ENCODE assay signal across 9 cellular contexts in the genomic region with DNA sequence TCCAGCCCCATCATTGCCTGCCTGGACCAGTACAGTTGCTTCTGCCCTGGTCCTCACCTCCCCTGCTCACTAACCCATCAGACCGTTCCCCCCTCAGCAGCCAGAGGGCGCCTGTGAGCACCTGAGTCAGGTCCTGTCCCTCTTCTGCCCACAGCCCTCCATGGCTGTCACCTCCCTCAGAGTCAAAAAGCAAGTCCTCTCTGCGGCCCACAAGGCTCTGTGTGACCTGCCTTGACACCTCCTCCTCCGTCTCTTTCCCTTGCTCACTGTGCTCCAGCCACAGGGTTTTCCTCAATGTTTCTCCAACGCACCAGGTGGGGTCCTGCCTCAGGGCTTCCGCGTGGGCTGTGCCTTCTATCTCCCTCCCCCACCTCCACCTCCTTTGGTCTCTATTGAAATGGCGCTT. TPM values are rescaled to one million over a fixed set of nuclear protein-coding genes. Genes with fewer than 3 reads are reported as not detected.
A peak's percentile ranks its signal among the peaks of the same experiment; 100 is the strongest.
DNase-seq lines count a peak whose midpoint lies in the region; ATAC-seq and TF ChIP-seq lines count a peak whose summit lies in the region.
"Had no signal": no experiment of that assay in that cellular context is flagged by ENCODE, and none has a peak within 500 bp of the region (broad histone marks: within the 10 kb centered on the region; RNA-seq: fewer than 3 reads in every experiment).

No MANE protein-coding gene starts in this region.

- peak; percentile 53 for TF ChIP-seq CTCF in Calu3 (IDR thresholded peaks at IDR 0.05; ENCODE audit: unreplicated experiment)
- peak; percentile 62 for TF ChIP-seq CTCF in epithelial cell of proximal tubule (conservative IDR thresholded peaks at IDR 0.05; ENCODE audit: low read depth, low read length)
- TF ChIP-seq CTCF in osteocyte (IDR thresholded peaks at IDR 0.05), result peak; percentile 61
- TF ChIP-seq CTCF in gastrocnemius medialis (IDR thresholded peaks at IDR 0.05 in 4 of 5, conservative IDR thresholded peaks at IDR 0.05 in 1 of 5), result no peak

- H3K9me3 Mint-ChIP-seq in Calu3 (ENCODE audit: low read depth, unreplicated experiment) (no peaks in the 10 kb centered on the region), osteocyte (ENCODE audit: unreplicated experiment) (no peaks in the 10 kb centered on the region)
- H3K9me3 Mint-ChIP-seq in activated CD4-positive, alpha-beta T cell treated with anti-CD3 and anti-CD28 coated beads, Interleukin-2, amount 10 ng/mL, durations not matched to agents 24 days and 14 days, result peaks cover 5% of the 10 kb centered on the region

- H3K4me3 ChIP-seq in epithelial cell of proximal tubule (ENCODE audit: low read depth, low read length), result no peak overlapping the region
- H3K4me3 ChIP-seq in gastrocnemius medialis, result no peak overlapping the region

- H3K27ac ChIP-seq in gastrocnemius medialis, result no peak overlapping the region

- DNase-seq in Calu3 (peak; percentile 65), HT1080 (ENCODE audit: low read depth) (peak; percentile 2), epithelial cell of proximal tubule (ENCODE audit: low read depth) (no peak), osteocyte (ENCODE audit: extremely low spot score, unreplicated experiment) (peak; percentile 89), gastrocnemius medialis (no peak)
- DNase-seq in activated CD4-positive, alpha-beta T cell treated with anti-CD3 and anti-CD28 coated beads, Interleukin-2, amount 10 ng/mL, durations not matched to agents 24 days and 14 days, result peak; percentile 81

- in situ Hi-C loops in gastrocnemius medialis (cut with MboI; ENCODE audit: low sequenced_read_pairs in 4 of 4), result no loop called here

- H3K4me1 ChIP-seq in gastrocnemius medialis, result no peaks in the 10 kb centered on the region

- ATAC-seq in HG02798 (IDR thresholded peaks at IDR 0.05; ENCODE audit: poor library complexity, unreplicated experiment) (no peak), GM18868 (IDR thresholded peaks at IDR 0.05; ENCODE audit: unreplicated experiment) (no peak), gastrocnemius medialis (no peak)

- no peak for TF ChIP-seq POLR2A in gastrocnemius medialis (IDR thresholded peaks at IDR 0.05)

- peaks cover 0 to 12% (median 5%) of the 10 kb centered on the region in 3 donors for H3K27me3 ChIP-seq in gastrocnemius medialis

- no TSS peak for BruUV-seq in Calu3 (replicated peaks; lab: Mats Ljungman, UMichigan)

- H3K36me3 ChIP-seq in gastrocnemius medialis, result no peaks in the 10 kb centered on the region

- H3K4me1 Mint-ChIP-seq in Calu3 (ENCODE audit: low read depth, unreplicated experiment) (no peaks in the 10 kb centered on the region), osteocyte (ENCODE audit: unreplicated experiment) (no peaks in the 10 kb centered on the region)
- H3K4me1 Mint-ChIP-seq in activated CD4-positive, alpha-beta T cell treated with anti-CD3 and anti-CD28 coated beads, Interleukin-2, amount 10 ng/mL, durations not matched to agents 24 days and 14 days, result no peaks in the 10 kb centered on the region
- H3K4me1 Mint-ChIP-seq: IgD-negative memory B cell had no signal

- H3K27me3 Mint-ChIP-seq in Calu3 (ENCODE audit: unreplicated experiment), result peaks cover 27% of the 10 kb centered on the region
- no peaks in the 10 kb centered on the region for H3K27me3 Mint-ChIP-seq in activated CD4-positive, alpha-beta T cell treated with anti-CD3 and anti-CD28 coated beads, Interleukin-2, amount 10 ng/mL, durations not matched to agents 24 days and 14 days
- H3K27me3 Mint-ChIP-seq in osteocyte (ENCODE audit: unreplicated experiment), result peaks cover 9% of the 10 kb centered on the region
- H3K27me3 Mint-ChIP-seq: IgD-negative memory B cell had no signal

- H3K9me3 ChIP-seq in gastrocnemius medialis, result no peaks in the 10 kb centered on the region

- intact Hi-C loops in Calu3 (cut with micrococcal nuclease; ENCODE audit: unreplicated experiment), result no loop called here
- intact Hi-C loops in activated CD4-positive, alpha-beta T cell treated with anti-CD3 and anti-CD28 coated beads, Interleukin-2, amount 10 ng/mL, durations not matched to agents 24 days and 14 days (cut with micrococcal nuclease), result no loop called here
- intact Hi-C loops in gastrocnemius medialis (cut with DNase I; ENCODE audit: low total_unique reads), result no loop called here

- CTCF ChIA-PET in Calu3 (lab: Charles Lee), result no interaction called here

- H3K27ac Mint-ChIP-seq in Calu3 (ENCODE audit: unreplicated experiment) (no peak overlapping the region), osteocyte (ENCODE audit: unreplicated experiment) (no peak overlapping the region)
- H3K27ac Mint-ChIP-seq in activated CD4-positive, alpha-beta T cell treated with anti-CD3 and anti-CD28 coated beads, Interleukin-2, amount 10 ng/mL, durations not matched to agents 24 days and 14 days, result no peak overlapping the region
- H3K27ac Mint-ChIP-seq: IgD-negative memory B cell had no signal

- H3K4me3 Mint-ChIP-seq in Calu3 (ENCODE audit: low read depth, unreplicated experiment) (no peak overlapping the region), osteocyte (ENCODE audit: unreplicated experiment) (no peak overlapping the region)
- no peak overlapping the region for H3K4me3 Mint-ChIP-seq in activated CD4-positive, alpha-beta T cell treated with anti-CD3 and anti-CD28 coated beads, Interleukin-2, amount 10 ng/mL, durations not matched to agents 24 days and 14 days
- H3K4me3 Mint-ChIP-seq: IgD-negative memory B cell had no signal

- H3K36me3 Mint-ChIP-seq in Calu3 (ENCODE audit: insufficient read depth, unreplicated experiment) (no peaks in the 10 kb centered on the region), osteocyte (ENCODE audit: unreplicated experiment) (no peaks in the 10 kb centered on the region)
- no peaks in the 10 kb centered on the region for H3K36me3 Mint-ChIP-seq in activated CD4-positive, alpha-beta T cell treated with anti-CD3 and anti-CD28 coated beads, Interleukin-2, amount 10 ng/mL, durations not matched to agents 24 days and 14 days (ENCODE audit: low read depth)
- H3K36me3 Mint-ChIP-seq: IgD-negative memory B cell had no signal

RNA-seq across cellular contexts. Expression of a gene that starts 29.4 kb away (rescaled TPM):
- total RNA-seq in Calu3 (2022), result 91.4 and 93.0 TPM in 2 replicates
- total RNA-seq in HT1080 (2014; rRNA removed; shearing (Covaris generic)), result 0.27 and 1.9 TPM in 2 replicates
- polyA plus RNA-seq in HT1080 (2015; cell fraction: cytosol; rRNA removed), result 9.8 and 14.2 TPM in 2 replicates
- 24.6 and 29.0 TPM in 2 replicates for polyA plus RNA-seq in HT1080 (2015; cell fraction: nucleus; rRNA removed)
- total RNA-seq in activated CD4-positive, alpha-beta T cell treated with anti-CD3 and anti-CD28 coated beads, Interleukin-2, amount 10 ng/mL, durations not matched to agents 24 days and 14 days, result 0.05 and 0.09 TPM in 2 replicates
- total RNA-seq in epithelial cell of proximal tubule, result 9.3 and 31.9 TPM in 2 replicates
- 182 and 185 TPM in 2 replicates for total RNA-seq in osteocyte
- 10 to 100 TPM; 21.1 to 68.5 (median 42.3) TPM for total RNA-seq in gastrocnemius medialis

Comparison
In these comparisons a context has a peak if more than half of its experiments do, and no peak if none do; other contexts are left out.
1. DNase-seq: peak in Calu3 (single experiment), HT1080 (single experiment), activated CD4-positive, alpha-beta T cell treated with anti-CD3 and anti-CD28 coated beads, Interleukin-2, amount 10 ng/mL, durations not matched to agents 24 days and 14 days (single experiment) and osteocyte (single experiment); none in epithelial cell of proximal tubule (single experiment) and gastrocnemius medialis (0 of 2).
2. CTCF ChIP-seq: peak in Calu3 (single experiment), epithelial cell of proximal tubule (single experiment) and osteocyte (single experiment); none in gastrocnemius medialis (0 of 5).